Comparison of ENCODE assay signal across 24 cellular contexts in the genomic region with DNA sequence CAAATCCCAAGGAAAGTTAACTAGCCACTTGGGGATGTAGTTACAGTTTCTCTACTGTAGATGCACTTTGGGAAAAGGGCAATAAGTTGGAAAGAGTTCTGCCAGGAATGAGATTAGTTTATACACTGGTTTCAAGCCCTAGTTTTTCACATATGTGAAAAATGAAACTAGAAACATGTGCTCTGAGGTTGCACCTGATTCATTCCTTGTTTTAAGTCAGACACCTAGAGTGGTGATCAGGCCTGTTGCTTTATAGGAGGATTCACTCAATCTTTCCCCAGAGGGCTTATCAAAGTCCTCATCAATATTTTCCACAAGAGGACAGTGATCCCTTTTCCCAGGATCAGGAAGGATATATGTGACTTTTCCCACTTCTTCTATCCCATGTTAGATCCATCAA.
"Had no signal": no experiment of that assay in that cellular context is flagged by ENCODE, and none has a peak within 500 bp of the region (broad histone marks: within the 10 kb centered on the region; RNA-seq: fewer than 3 reads in every experiment).

No MANE protein-coding gene starts in this region.

- FAIRE-seq: bronchial epithelial cell, kidney had no signal

- ATAC-seq: activated CD4-positive, alpha-beta T cell treated with anti-CD3 and anti-CD28 coated beads for 36 hours; activated naive CD4-positive, alpha-beta T cell treated with anti-CD3 and anti-CD28 coated beads, Interleukin-2, amount 50 U/mL, for 72 hours; activated T-cell treated with anti-CD3 and anti-CD28 coated beads, Interleukin-2, amount 50 U/mL, for 72 hours; esophagus mucosa; heart left ventricle; left colon had no signal

- H3K27me3 ChIP-seq: ovary, right lobe of liver, testis, transverse colon had no signal

- H3K27ac ChIP-seq: heart left ventricle, ovary, right lobe of liver, testis, transverse colon had no signal

- H3K36me3 ChIP-seq: heart left ventricle, ovary, right lobe of liver, transverse colon had no signal

- H3K4me1 ChIP-seq: heart left ventricle, testis had no signal

- H3K9me3 ChIP-seq: heart left ventricle, ovary, right lobe of liver, testis, transverse colon had no signal

- DNase-seq: activated CD4-positive, alpha-beta T cell treated with anti-CD3 and anti-CD28 coated beads for 36 hours; activated CD4-positive, CD25-positive, alpha-beta regulatory T cell; activated naive CD4-positive, alpha-beta T cell; activated T-cell treated with anti-CD3 and anti-CD28 coated beads for 4 hours; activated T-cell treated with anti-CD3 and anti-CD28 coated beads, Interleukin-2, amount 50 U/mL, for 72 hours; anterior cingulate cortex; endodermal cell; foreskin fibroblast; heart left ventricle; hypothalamus; immature natural killer cell; kidney; left colon; mammary epithelial cell; naive B cell; ovary; right lobe of liver; stimulated activated CD4-positive, alpha-beta T cell treated with anti-CD3 and anti-CD28 coated beads, Interleukin-2, amount 100 ng/mL, for 48 hours; stimulated activated naive CD4-positive, alpha-beta T cell treated with Interleukin-2 at 50 U/mL for 16 hours; testis; transverse colon had no signal

- H3K4me3 ChIP-seq: heart left ventricle, ovary, right lobe of liver, testis, transverse colon had no signal
